In genomic region chr6:89489078-89489477, GRCh38 we compare ENCODE assay signal across 11 cellular contexts.
"Had no signal": no experiment of that assay in that cellular context is flagged by ENCODE, and none has a peak within 500 bp of the region (broad histone marks: within the 10 kb centered on the region; RNA-seq: fewer than 3 reads in every experiment).

No MANE protein-coding gene starts in this region.

- ATAC-seq: activated T-cell treated with anti-CD3 and anti-CD28 coated beads, Interleukin-2, amount 50 U/mL, for 72 hours; body of pancreas; pancreas; stimulated activated memory B cell treated with anti-CD40 and anti-IgM and Interleukin-4, amounts not matched to agents 10 μg/mL and 1 μg/mL and 100 μg/mL, for 72 hours had no signal

- H3K27me3 Mint-ChIP-seq: activated CD4-positive, alpha-beta T cell treated with anti-CD3 and anti-CD28 coated beads, Interleukin-2, amount 10 ng/mL, durations not matched to agents 7 days and 5 days; activated naive CD8-positive, alpha-beta T cell treated with anti-CD3 and anti-CD28 coated beads for 36 hours; stimulated activated memory B cell treated with anti-CD40 and anti-IgM and Interleukin-4, amounts not matched to agents 10 μg/mL and 1 μg/mL and 100 μg/mL, for 72 hours had no signal

- H3K4me3 Mint-ChIP-seq: activated CD4-positive, alpha-beta T cell treated with anti-CD3 and anti-CD28 coated beads, Interleukin-2, amount 10 ng/mL, durations not matched to agents 7 days and 5 days; activated naive CD8-positive, alpha-beta T cell treated with anti-CD3 and anti-CD28 coated beads for 36 hours; activated T-cell treated with anti-CD3 and anti-CD28 coated beads, Interleukin-2, amount 50 U/mL, for 72 hours; naive B cell; stimulated activated memory B cell treated with anti-CD40 and anti-IgM and Interleukin-4, amounts not matched to agents 10 μg/mL and 1 μg/mL and 100 μg/mL, for 72 hours had no signal

- H3K9me3 Mint-ChIP-seq: activated CD4-positive, alpha-beta T cell treated with anti-CD3 and anti-CD28 coated beads, Interleukin-2, amount 10 ng/mL, durations not matched to agents 7 days and 5 days; activated naive CD8-positive, alpha-beta T cell treated with anti-CD3 and anti-CD28 coated beads for 36 hours; activated T-cell treated with anti-CD3 and anti-CD28 coated beads, Interleukin-2, amount 50 U/mL, for 72 hours; naive B cell; stimulated activated memory B cell treated with anti-CD40 and anti-IgM and Interleukin-4, amounts not matched to agents 10 μg/mL and 1 μg/mL and 100 μg/mL, for 72 hours had no signal

- H3K27ac Mint-ChIP-seq: activated CD4-positive, alpha-beta T cell treated with anti-CD3 and anti-CD28 coated beads, Interleukin-2, amount 10 ng/mL, durations not matched to agents 7 days and 5 days; activated naive CD8-positive, alpha-beta T cell treated with anti-CD3 and anti-CD28 coated beads for 36 hours; activated T-cell treated with anti-CD3 and anti-CD28 coated beads, Interleukin-2, amount 50 U/mL, for 72 hours; stimulated activated memory B cell treated with anti-CD40 and anti-IgM and Interleukin-4, amounts not matched to agents 10 μg/mL and 1 μg/mL and 100 μg/mL, for 72 hours had no signal

- DNase-seq: activated CD4-positive, alpha-beta T cell treated with anti-CD3 and anti-CD28 coated beads, Interleukin-2, amount 10 ng/mL, durations not matched to agents 7 days and 5 days; activated CD8-positive, alpha-beta memory T cell treated with anti-CD3 and anti-CD28 coated beads, Interleukin-2, amount 50 U/mL, for 48 hours; activated naive CD8-positive, alpha-beta T cell treated with anti-CD3 and anti-CD28 coated beads for 36 hours; activated T-cell treated with anti-CD3 and anti-CD28 coated beads, Interleukin-2, amount 50 U/mL, for 72 hours; amygdala; body of pancreas; central memory CD4-positive, alpha-beta T cell; colonic mucosa; naive B cell; pancreas had no signal

- H3K36me3 Mint-ChIP-seq: naive B cell; stimulated activated memory B cell treated with anti-CD40 and anti-IgM and Interleukin-4, amounts not matched to agents 10 μg/mL and 1 μg/mL and 100 μg/mL, for 72 hours had no signal

- H3K4me1 Mint-ChIP-seq: activated CD4-positive, alpha-beta T cell treated with anti-CD3 and anti-CD28 coated beads, Interleukin-2, amount 10 ng/mL, durations not matched to agents 7 days and 5 days; activated naive CD8-positive, alpha-beta T cell treated with anti-CD3 and anti-CD28 coated beads for 36 hours; naive B cell had no signal
